Comparison of ENCODE assay signal across 9 cellular contexts in the genomic region with DNA sequence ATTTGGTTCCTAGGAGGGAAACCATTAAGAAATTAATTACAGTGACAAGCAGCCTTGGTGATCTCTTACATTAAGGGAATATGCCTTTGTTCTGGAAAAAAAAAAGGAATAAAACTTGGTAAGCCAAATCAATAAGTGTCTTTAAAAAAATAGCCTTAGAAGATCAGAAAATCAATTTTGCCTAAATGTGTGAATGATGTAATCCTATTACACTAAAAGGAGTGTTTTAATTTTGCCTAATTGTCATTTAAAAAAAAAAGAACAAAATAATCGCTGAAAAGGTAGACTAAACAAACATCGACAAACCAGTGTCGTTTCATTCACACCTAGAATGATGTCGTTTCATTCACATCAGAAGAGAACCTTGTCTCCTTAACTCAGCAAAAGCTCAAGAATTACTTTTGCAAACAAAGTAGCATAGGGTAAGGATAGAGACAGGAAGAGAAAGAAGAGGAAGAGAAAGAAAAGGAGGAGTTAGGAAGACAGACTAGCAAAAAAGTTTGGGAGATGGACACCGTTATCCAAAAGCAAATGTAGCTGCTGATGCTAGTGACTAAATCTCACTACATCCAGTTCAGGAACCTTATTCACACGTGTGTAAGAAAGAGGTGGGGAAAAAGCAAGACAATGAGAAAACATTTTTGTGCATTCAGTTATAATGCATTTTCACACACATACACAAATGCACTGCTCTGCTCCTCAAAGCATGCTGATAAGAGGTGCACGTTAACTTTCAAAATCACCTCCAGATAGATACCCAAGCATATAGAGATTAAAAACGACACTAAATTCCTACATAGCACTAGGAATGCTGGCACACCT.
DNase-seq lines count a peak whose midpoint lies in the region; TF ChIP-seq lines count a peak whose summit lies in the region.
"Had no signal": no experiment of that assay in that cellular context is flagged by ENCODE, and none has a peak within 500 bp of the region (broad histone marks: within the 10 kb centered on the region; RNA-seq: fewer than 3 reads in every experiment).

No MANE protein-coding gene starts in this region.

- no peaks in the 10 kb centered on the region for H3K9me3 Mint-ChIP-seq in HFFc6

- H2AFZ ChIP-seq in ACC112 (ENCODE audit: low read length, unreplicated experiment), result peak overlapping the region; percentile 6

- H3K4me1 ChIP-seq in ACC112 (ENCODE audit: control insufficient read depth, insufficient read depth, low read length, unreplicated experiment), result peaks cover 49% of the 10 kb centered on the region
- no peaks in the 10 kb centered on the region for H3K4me1 ChIP-seq in breast epithelium
- peaks cover 27 to 28% of the 10 kb centered on the region in 2 donors for H3K4me1 ChIP-seq in muscle layer of duodenum (ENCODE audit: control insufficient read depth in 1 of 2, insufficient read depth in 2 of 2, low read length in 2 of 2)
- no peaks in the 10 kb centered on the region for H3K4me1 ChIP-seq in prostate gland (replicated peaks)

- H3K4me3 Mint-ChIP-seq in HFFc6, result peak overlapping the region; percentile 89

- H3K36me3 ChIP-seq in ACC112 (ENCODE audit: insufficient read depth, low read length) (no peaks in the 10 kb centered on the region), breast epithelium (no peaks in the 10 kb centered on the region), muscle layer of duodenum (ENCODE audit: control insufficient read depth in 1 of 2, insufficient read depth in 2 of 2, low read length in 2 of 2) (no peaks in the 10 kb centered on the region), prostate gland (no peaks in the 10 kb centered on the region)

- H3K9me3 ChIP-seq in breast epithelium, result no peaks in the 10 kb centered on the region
- H3K9me3 ChIP-seq in muscle layer of duodenum (ENCODE audit: control insufficient read depth in 1 of 2, low read length in 2 of 2), result no peaks in the 10 kb centered on the region
- H3K9me3 ChIP-seq in prostate gland, result no peaks in the 10 kb centered on the region

- H3K36me3 Mint-ChIP-seq in HFFc6 (ENCODE audit: low read depth), result peaks cover 25% of the 10 kb centered on the region

- TF ChIP-seq CTCF in HFFc6 (IDR thresholded peaks at IDR 0.05) (no peak), breast epithelium (IDR thresholded peaks at IDR 0.05) (no peak), prostate gland (IDR thresholded peaks at IDR 0.05) (no peak)

- peak overlapping the region; percentile 62 for H3K4me3 ChIP-seq in ACC112 (ENCODE audit: low read depth, low read length)
- peak overlapping the region; percentile 24 to 53 (median 45) for H3K4me3 ChIP-seq in breast epithelium
- peak overlapping the region; percentile 42 to 55 for H3K4me3 ChIP-seq in muscle layer of duodenum (ENCODE audit: low read depth in 1 of 2, low read length in 2 of 2)
- H3K4me3 ChIP-seq in prostate gland, result peak overlapping the region in 1 of 2 donors; percentile 11

- H3K27me3 Mint-ChIP-seq in HFFc6 (ENCODE audit: insufficient read depth), result no peaks in the 10 kb centered on the region; the same call in 1 of the 2 replicates

- H3K27ac ChIP-seq in ACC112 (ENCODE audit: low read depth, low read length) (peak overlapping the region; percentile 95), breast epithelium (peak overlapping the region; percentile 71 to 81), muscle layer of duodenum (ENCODE audit: low read length) (peak overlapping the region; percentile 66), prostate gland (no peak overlapping the region)

- 40% methylated on average over 8 of the region's 8 CpGs for WGBS in prostate gland

- peaks cover 52% of the 10 kb centered on the region for H3K79me2 ChIP-seq in ACC112 (ENCODE audit: control insufficient read depth, insufficient read depth, low read length, unreplicated experiment)

- TF ChIP-seq POLR2A in breast epithelium (IDR thresholded peaks at IDR 0.05), result no peak
- TF ChIP-seq POLR2A in prostate gland (IDR thresholded peaks at IDR 0.05), result no peak

- H3K27me3 ChIP-seq in ACC112 (ENCODE audit: insufficient read depth, low read length) (no peaks in the 10 kb centered on the region), breast epithelium (no peaks in the 10 kb centered on the region), muscle layer of duodenum (ENCODE audit: low read depth, low read length) (no peaks in the 10 kb centered on the region), prostate gland (replicated peaks; ENCODE audit: insufficient read depth) (no peaks in the 10 kb centered on the region)

- DNase-seq in HFFc6, result no peak
- DNase-seq in breast epithelium (ENCODE audit: low spot score in 2 of 2), result no peak
- no peak for DNase-seq in NCI-H1105 treated with DMSO at 0.1 percent for 48 hours (lab: John Stamatoyannopoulos, UW)
- DNase-seq in NCI-H2227 treated with DMSO at 0.1 percent for 48 hours (lab: John Stamatoyannopoulos, UW), result no peak
- DNase-seq in posterior vena cava (ENCODE audit: low spot score), result no peak
- no peak for DNase-seq in prostate gland (ENCODE audit: low spot score)
- DNase-seq: GDM1 had no signal

- H3K4me1 Mint-ChIP-seq in HFFc6 (ENCODE audit: low read depth), result peaks cover 96% of the 10 kb centered on the region

- intact Hi-C loops in breast epithelium (cut with DNase I; ENCODE audit: low total_unique reads), result no loop called here
- intact Hi-C loops in posterior vena cava (cut with DNase I), result loop anchor here in 1 of 2 donors (10.0 kb wide), 1 partner anchor 60 kb away; the partner anchor contains the start of gene HIVEP2
- intact Hi-C loops in prostate gland (cut with DNase I), result loop anchor here (5.0 to 10.0 kb wide), 2 partner anchors 58 to 190 kb away; no protein-coding TSS in a partner anchor

- H3K27ac Mint-ChIP-seq in HFFc6, result peak overlapping the region; percentile 93

Comparison
In these comparisons a context has a peak if more than half of its experiments do, and no peak if none do; other contexts are left out.
1. H3K27ac ChIP-seq: peak in ACC112 (single experiment), breast epithelium (2 of 2) and muscle layer of duodenum (single experiment); none in prostate gland (0 of 2).